1 cellular context compared by ENCODE assay signal in the genomic region with DNA sequence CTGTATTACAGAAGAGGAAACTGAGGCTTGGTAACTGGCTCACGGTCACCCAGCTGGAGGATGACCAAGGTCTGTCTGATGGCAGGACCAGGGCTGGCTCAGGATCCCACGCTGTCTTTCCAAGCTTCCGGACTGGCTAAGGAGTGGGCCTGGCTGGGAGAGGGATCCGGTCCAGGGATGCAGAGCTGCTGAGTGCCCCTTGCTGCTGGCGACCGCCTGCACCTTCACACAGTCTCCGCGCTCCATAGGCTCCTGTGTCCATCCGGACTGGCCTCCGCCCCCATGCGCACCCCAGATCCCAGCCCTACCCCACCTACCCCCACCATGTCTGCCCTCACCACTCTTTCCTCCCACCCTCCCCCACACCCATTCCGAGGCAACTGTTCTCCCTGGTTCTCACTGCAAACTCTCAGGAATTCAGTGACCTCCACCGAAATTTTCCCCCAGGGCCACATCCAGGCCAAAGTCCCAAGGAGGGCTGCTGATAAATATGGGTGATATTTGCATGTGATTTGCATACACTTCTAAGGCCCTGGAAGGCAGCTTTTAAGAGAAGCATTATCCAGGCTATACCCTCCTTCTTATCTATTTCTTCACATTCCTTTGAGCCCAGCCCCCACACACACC.
TF ChIP-seq lines count a peak whose summit lies in the region.

No MANE protein-coding gene starts in this region.

TF ChIP-seq in GM23338, 12 proteins besides CTCF, POLR2A, EP300 and RAD21 (continued from another document):
- TF ChIP-seq, protein P1, sequence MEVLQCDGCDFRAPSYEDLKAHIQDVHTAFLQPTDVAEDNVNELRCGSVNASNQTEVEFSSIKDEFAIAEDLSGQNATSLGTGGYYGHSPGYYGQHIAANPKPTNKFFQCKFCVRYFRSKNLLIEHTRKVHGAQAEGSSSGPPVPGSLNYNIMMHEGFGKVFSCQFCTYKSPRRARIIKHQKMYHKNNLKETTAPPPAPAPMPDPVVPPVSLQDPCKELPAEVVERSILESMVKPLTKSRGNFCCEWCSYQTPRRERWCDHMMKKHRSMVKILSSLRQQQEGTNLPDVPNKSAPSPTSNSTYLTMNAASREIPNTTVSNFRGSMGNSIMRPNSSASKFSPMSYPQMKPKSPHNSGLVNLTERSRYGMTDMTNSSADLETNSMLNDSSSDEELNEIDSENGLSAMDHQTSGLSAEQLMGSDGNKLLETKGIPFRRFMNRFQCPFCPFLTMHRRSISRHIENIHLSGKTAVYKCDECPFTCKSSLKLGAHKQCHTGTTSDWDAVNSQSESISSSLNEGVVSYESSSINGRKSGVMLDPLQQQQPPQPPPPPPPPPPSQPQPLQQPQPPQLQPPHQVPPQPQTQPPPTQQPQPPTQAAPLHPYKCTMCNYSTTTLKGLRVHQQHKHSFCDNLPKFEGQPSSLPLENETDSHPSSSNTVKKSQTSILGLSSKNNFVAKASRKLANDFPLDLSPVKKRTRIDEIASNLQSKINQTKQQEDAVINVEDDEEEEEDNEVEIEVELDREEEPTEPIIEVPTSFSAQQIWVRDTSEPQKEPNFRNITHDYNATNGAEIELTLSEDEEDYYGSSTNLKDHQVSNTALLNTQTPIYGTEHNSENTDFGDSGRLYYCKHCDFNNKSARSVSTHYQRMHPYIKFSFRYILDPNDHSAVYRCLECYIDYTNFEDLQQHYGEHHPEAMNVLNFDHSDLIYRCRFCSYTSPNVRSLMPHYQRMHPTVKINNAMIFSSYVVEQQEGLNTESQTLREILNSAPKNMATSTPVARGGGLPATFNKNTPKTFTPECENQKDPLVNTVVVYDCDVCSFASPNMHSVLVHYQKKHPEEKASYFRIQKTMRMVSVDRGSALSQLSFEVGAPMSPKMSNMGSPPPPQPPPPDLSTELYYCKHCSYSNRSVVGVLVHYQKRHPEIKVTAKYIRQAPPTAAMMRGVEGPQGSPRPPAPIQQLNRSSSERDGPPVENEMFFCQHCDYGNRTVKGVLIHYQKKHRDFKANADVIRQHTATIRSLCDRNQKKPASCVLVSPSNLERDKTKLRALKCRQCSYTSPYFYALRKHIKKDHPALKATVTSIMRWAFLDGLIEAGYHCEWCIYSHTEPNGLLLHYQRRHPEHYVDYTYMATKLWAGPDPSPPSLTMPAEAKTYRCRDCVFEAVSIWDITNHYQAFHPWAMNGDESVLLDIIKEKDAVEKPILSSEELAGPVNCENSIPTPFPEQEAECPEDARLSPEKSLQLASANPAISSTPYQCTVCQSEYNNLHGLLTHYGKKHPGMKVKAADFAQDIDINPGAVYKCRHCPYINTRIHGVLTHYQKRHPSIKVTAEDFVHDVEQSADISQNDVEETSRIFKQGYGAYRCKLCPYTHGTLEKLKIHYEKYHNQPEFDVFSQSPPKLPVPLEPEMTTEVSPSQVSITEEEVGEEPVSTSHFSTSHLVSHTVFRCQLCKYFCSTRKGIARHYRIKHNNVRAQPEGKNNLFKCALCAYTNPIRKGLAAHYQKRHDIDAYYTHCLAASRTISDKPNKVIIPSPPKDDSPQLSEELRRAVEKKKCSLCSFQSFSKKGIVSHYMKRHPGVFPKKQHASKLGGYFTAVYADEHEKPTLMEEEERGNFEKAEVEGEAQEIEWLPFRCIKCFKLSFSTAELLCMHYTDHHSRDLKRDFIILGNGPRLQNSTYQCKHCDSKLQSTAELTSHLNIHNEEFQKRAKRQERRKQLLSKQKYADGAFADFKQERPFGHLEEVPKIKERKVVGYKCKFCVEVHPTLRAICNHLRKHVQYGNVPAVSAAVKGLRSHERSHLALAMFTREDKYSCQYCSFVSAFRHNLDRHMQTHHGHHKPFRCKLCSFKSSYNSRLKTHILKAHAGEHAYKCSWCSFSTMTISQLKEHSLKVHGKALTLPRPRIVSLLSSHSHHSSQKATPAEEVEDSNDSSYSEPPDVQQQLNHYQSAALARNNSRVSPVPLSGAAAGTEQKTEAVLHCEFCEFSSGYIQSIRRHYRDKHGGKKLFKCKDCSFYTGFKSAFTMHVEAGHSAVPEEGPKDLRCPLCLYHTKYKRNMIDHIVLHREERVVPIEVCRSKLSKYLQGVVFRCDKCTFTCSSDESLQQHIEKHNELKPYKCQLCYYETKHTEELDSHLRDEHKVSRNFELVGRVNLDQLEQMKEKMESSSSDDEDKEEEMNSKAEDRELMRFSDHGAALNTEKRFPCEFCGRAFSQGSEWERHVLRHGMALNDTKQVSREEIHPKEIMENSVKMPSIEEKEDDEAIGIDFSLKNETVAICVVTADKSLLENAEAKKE (CRISPR knock-in tag; IDR thresholded peaks at IDR 0.05): no peak
- no peak for TF ChIP-seq POLR2AphosphoS5 (IDR thresholded peaks at IDR 0.05; ENCODE audit: low read depth)
- no peak for TF ChIP-seq EZH2 (IDR thresholded peaks at IDR 0.05; ENCODE audit: low read depth, unreplicated experiment)
- no peak for TF ChIP-seq ZNF331 (CRISPR knock-in tag; IDR thresholded peaks at IDR 0.05; ENCODE audit: low read depth)
- TF ChIP-seq, protein P2, sequence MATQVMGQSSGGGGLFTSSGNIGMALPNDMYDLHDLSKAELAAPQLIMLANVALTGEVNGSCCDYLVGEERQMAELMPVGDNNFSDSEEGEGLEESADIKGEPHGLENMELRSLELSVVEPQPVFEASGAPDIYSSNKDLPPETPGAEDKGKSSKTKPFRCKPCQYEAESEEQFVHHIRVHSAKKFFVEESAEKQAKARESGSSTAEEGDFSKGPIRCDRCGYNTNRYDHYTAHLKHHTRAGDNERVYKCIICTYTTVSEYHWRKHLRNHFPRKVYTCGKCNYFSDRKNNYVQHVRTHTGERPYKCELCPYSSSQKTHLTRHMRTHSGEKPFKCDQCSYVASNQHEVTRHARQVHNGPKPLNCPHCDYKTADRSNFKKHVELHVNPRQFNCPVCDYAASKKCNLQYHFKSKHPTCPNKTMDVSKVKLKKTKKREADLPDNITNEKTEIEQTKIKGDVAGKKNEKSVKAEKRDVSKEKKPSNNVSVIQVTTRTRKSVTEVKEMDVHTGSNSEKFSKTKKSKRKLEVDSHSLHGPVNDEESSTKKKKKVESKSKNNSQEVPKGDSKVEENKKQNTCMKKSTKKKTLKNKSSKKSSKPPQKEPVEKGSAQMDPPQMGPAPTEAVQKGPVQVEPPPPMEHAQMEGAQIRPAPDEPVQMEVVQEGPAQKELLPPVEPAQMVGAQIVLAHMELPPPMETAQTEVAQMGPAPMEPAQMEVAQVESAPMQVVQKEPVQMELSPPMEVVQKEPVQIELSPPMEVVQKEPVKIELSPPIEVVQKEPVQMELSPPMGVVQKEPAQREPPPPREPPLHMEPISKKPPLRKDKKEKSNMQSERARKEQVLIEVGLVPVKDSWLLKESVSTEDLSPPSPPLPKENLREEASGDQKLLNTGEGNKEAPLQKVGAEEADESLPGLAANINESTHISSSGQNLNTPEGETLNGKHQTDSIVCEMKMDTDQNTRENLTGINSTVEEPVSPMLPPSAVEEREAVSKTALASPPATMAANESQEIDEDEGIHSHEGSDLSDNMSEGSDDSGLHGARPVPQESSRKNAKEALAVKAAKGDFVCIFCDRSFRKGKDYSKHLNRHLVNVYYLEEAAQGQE (IDR thresholded peaks at IDR 0.05; ENCODE audit: unreplicated experiment): no peak
